Comparison of ENCODE assay signal across 1 cellular context in the genomic region with DNA sequence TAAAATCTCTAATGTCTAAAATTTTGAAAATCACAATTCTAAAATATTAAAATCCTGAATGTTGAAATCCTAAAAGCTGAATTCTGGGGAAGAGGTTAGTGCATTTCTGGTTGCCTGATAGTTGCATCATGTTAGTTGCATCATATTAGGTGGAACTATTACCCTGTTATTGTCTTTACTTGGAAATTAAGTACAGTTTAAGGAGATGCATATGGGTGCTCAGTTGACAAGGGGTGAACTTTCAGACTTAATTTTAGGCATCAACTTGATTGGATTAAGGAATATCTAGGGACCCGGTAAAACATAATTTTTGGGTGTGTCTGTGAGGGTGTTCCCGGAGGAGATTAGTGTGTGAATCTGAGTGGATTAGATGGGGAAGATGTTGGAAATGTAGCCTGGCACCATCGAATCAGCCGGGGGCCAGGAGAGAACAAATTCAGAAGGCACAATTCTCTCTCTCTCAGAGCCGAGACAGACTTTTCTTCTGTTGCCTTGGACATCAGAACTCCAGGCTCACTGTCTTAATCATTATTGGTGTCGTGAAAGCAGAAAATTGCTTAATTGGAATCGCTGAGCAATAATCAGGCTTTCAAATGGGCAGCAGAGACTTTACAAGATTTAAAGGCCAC.
A peak's percentile ranks its signal among the peaks of the same experiment; 100 is the strongest.
TF ChIP-seq lines count a peak whose summit lies in the region.

No MANE protein-coding gene starts in this region.

TF ChIP-seq in HCT116, 20 proteins besides CTCF, POLR2A, EP300 and RAD21:
- TF ChIP-seq CEBPB (IDR thresholded peaks at IDR 0.05; ENCODE audit: low read depth): peak; percentile 93
- TF ChIP-seq, protein P1, sequence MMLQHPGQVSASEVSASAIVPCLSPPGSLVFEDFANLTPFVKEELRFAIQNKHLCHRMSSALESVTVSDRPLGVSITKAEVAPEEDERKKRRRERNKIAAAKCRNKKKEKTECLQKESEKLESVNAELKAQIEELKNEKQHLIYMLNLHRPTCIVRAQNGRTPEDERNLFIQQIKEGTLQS (IDR thresholded peaks at IDR 0.05): peak; percentile 35; the same call in 1 of the 2 replicates
- TF ChIP-seq, protein P2, sequence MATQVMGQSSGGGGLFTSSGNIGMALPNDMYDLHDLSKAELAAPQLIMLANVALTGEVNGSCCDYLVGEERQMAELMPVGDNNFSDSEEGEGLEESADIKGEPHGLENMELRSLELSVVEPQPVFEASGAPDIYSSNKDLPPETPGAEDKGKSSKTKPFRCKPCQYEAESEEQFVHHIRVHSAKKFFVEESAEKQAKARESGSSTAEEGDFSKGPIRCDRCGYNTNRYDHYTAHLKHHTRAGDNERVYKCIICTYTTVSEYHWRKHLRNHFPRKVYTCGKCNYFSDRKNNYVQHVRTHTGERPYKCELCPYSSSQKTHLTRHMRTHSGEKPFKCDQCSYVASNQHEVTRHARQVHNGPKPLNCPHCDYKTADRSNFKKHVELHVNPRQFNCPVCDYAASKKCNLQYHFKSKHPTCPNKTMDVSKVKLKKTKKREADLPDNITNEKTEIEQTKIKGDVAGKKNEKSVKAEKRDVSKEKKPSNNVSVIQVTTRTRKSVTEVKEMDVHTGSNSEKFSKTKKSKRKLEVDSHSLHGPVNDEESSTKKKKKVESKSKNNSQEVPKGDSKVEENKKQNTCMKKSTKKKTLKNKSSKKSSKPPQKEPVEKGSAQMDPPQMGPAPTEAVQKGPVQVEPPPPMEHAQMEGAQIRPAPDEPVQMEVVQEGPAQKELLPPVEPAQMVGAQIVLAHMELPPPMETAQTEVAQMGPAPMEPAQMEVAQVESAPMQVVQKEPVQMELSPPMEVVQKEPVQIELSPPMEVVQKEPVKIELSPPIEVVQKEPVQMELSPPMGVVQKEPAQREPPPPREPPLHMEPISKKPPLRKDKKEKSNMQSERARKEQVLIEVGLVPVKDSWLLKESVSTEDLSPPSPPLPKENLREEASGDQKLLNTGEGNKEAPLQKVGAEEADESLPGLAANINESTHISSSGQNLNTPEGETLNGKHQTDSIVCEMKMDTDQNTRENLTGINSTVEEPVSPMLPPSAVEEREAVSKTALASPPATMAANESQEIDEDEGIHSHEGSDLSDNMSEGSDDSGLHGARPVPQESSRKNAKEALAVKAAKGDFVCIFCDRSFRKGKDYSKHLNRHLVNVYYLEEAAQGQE (IDR thresholded peaks at IDR 0.05; ENCODE audit: low read depth): no peak
